14 cellular contexts compared by ENCODE assay signal in genomic region chr2:33015421-33016142, GRCh38.
DNase-seq lines count a peak whose midpoint lies in the region; ATAC-seq, FAIRE-seq and TF ChIP-seq lines count a peak whose summit lies in the region.
"Had no signal": no experiment of that assay in that cellular context is flagged by ENCODE, and none has a peak within 500 bp of the region (broad histone marks: within the 10 kb centered on the region; RNA-seq: fewer than 3 reads in every experiment).

No MANE protein-coding gene starts in this region.

- H3K4me1 ChIP-seq in A549 (peaks cover 69% of the 10 kb centered on the region), duodenal mucosa (ENCODE audit: control insufficient read depth in 1 of 2, insufficient read depth in 2 of 2, low read length in 2 of 2) (peaks cover 15 to 23% of the 10 kb centered on the region in 2 donors)
- H3K4me1 ChIP-seq: thyroid gland had no signal

- peak; percentile 39 for FAIRE-seq in A549 (lab: Jason Lieb, UNC)

- TF ChIP-seq RAD21 in A549 (conservative IDR thresholded peaks at IDR 0.05 in 1 of 2, IDR thresholded peaks at IDR 0.05 in 1 of 2), result no peak; a peak in 1 of 5 replicates

- ATAC-seq in A549 (peak; percentile 82 to 90), left lobe of liver (peak; percentile 86), HG03139 (IDR thresholded peaks at IDR 0.05; ENCODE audit: unreplicated experiment) (no peak), GM21717 (IDR thresholded peaks at IDR 0.05; ENCODE audit: unreplicated experiment) (no peak)
- ATAC-seq: natural killer cell had no signal

- H3K9ac ChIP-seq in duodenal mucosa (ENCODE audit: low read depth in 1 of 2, low read length in 2 of 2), result no peak overlapping the region

- WGBS in A549 (ENCODE audit: missing lambda C conversion rate), result 31% methylated on average over 3 of the region's 4 CpGs

- no peaks in the 10 kb centered on the region for H3K27me3 ChIP-seq in duodenal mucosa (ENCODE audit: control insufficient read depth in 1 of 2, insufficient read depth in 2 of 2, low read length in 2 of 2)
- H3K27me3 ChIP-seq: thyroid gland had no signal

- CTCF ChIA-PET in A549 (lab: Yijun Ruan, JAX), result interaction anchor here (6.4 kb wide), 1 partner anchor 18 kb away, joined by 38 read pairs; no protein-coding TSS in a partner anchor

- no peaks in the 10 kb centered on the region for H3K36me3 ChIP-seq in duodenal mucosa (ENCODE audit: control insufficient read depth in 1 of 2, insufficient read depth in 2 of 2, low read length in 2 of 2)
- H3K36me3 ChIP-seq: thyroid gland had no signal

- no peak for TF ChIP-seq CTCF in A549 (IDR thresholded peaks at IDR 0.05)

- peak overlapping the region; percentile 59 for H3K4me2 ChIP-seq in A549

- no peaks in the 10 kb centered on the region for H3K9me3 ChIP-seq in A549
- no peaks in the 10 kb centered on the region for H3K9me3 ChIP-seq in duodenal mucosa (ENCODE audit: control insufficient read depth in 1 of 2, low read length in 2 of 2)
- H3K9me3 ChIP-seq: thyroid gland had no signal

- DNase-seq in A549 (ENCODE audit: low read depth in 1 of 2, low spot score in 1 of 2), result peak; percentile 50 to 89
- peak; percentile 46 for DNase-seq in LHCN-M2 (ENCODE audit: low read depth)
- DNase-seq in left lobe of liver (ENCODE audit: low spot score), result peak; percentile 51
- DNase-seq in hypothalamus (lab: John Stamatoyannopoulos, UW), result no peak
- DNase-seq in NCI-H146 treated with DMSO at 0.1 percent for 48 hours (lab: John Stamatoyannopoulos, UW; ENCODE audit: unreplicated experiment), result no peak
- DNase-seq: AML-193; amniotic stem cell; natural killer cell; NCI-H345; stimulated activated CD4-positive, alpha-beta T cell treated with anti-CD3 and anti-CD28 coated beads, Interleukin-4, amount 100 ng/mL, for 4 hours; thyroid gland had no signal

- no peak overlapping the region for H3K4me3 ChIP-seq in A549
- H3K4me3 ChIP-seq in duodenal mucosa (ENCODE audit: low read depth in 1 of 2, low read length in 2 of 2), result no peak overlapping the region
- H3K4me3 ChIP-seq: thyroid gland had no signal

- H3K27ac ChIP-seq in A549, result peak overlapping the region; percentile 69 to 83
- H3K27ac ChIP-seq in duodenal mucosa (ENCODE audit: low read depth, low read length), result peak overlapping the region; percentile 52
- H3K27ac ChIP-seq: thyroid gland had no signal

- POLR2A ChIA-PET in A549 (lab: Yijun Ruan, JAX), result no interaction called here

- no peak; a peak in 1 of 5 replicates for TF ChIP-seq EP300 in A549 (IDR thresholded peaks at IDR 0.05)

- no peak for TF ChIP-seq POLR2A in A549 (IDR thresholded peaks at IDR 0.05; ENCODE audit: low read length)

TF ChIP-seq in A549, 52 proteins besides CTCF, POLR2A, EP300 and RAD21:
- TF ChIP-seq MAX (IDR thresholded peaks at IDR 0.05) (0 out of 2 replicates have a peak, but pooled peaks have one; percentile 20), MYC (IDR thresholded peaks at IDR 0.05; ENCODE audit: borderline replicate concordance, low read length) (no peak), JUN (IDR thresholded peaks at IDR 0.05) (0 out of 5 replicates have a peak, but pooled peaks of 1 of the 2 experiments have one; percentile 58), FOSL2 (IDR thresholded peaks at IDR 0.05) (0 out of 2 replicates have a peak, but pooled peaks have one; percentile 23), FOSL2 (CRISPR knock-in tag; IDR thresholded peaks at IDR 0.05) (no peak), SMC3 (IDR thresholded peaks at IDR 0.05) (peak; percentile 8; the same call in 1 of the 3 replicates), TFCP2L1 (CRISPR knock-in tag; IDR thresholded peaks at IDR 0.05) (no peak)

Comparison
In these comparisons a context has a peak if more than half of its experiments do, and no peak if none do; other contexts are left out.
1. ATAC-seq: peak in A549 (2 of 2) and left lobe of liver (single experiment); none in HG03139 (single experiment) and GM21717 (single experiment).
2. DNase-seq: peak in A549 (2 of 2), LHCN-M2 (single experiment) and left lobe of liver (single experiment); none in hypothalamus (0 of 51) and NCI-H146 treated with DMSO at 0.1 percent for 48 hours (single experiment).